ENCODE assay signal across 30 cellular contexts in the genomic region with DNA sequence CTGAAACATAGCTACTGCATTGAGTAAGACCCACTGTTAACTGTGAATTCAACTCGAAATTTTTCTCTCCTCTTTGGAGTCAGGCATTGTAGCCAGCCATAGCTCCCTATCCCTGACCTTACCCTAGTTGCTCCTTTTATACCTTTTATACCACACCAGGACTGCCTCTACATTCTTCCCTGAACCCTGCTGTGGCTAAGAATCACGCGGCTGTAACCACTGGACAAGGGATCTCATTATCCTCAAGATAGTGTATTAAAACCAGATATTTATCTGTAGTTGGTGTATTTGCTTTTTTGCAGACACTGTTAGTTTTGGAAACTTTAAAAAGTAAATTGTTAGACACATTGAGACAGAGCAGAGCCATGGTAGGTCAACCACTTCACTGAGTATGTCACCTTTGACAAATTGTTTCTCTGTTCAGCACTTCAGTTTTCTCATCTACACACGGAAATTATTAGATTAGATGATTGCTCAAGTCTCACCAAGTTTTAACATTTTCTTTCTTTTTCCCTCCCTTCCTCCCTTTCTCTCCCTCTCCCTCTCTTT.
"Had no signal": no experiment of that assay in that cellular context is flagged by ENCODE, and none has a peak within 500 bp of the region (broad histone marks: within the 10 kb centered on the region; RNA-seq: fewer than 3 reads in every experiment).

No MANE protein-coding gene starts in this region.

- H3K27ac ChIP-seq: ascending aorta, breast epithelium, dorsolateral prefrontal cortex, esophagus squamous epithelium, left ventricle myocardium inferior, neural progenitor cell, sigmoid colon, transverse colon, WERI-Rb-1 had no signal

- H3K36me3 Mint-ChIP-seq: mesothelial cell of epicardium; neural progenitor cell; stimulated activated naive B cell treated with anti-CD40 and anti-IgM and Interleukin-4, amounts not matched to agents 10 μg/mL and 1 μg/mL and 100 μg/mL, for 72 hours had no signal

- H3K4me3 Mint-ChIP-seq: activated CD8-positive, alpha-beta T cell treated with anti-CD3 and anti-CD28 coated beads, Interleukin-2, amount 10 ng/mL, durations not matched to agents 7 days and 5 days; activated naive CD4-positive, alpha-beta T cell treated with anti-CD3 and anti-CD28 coated beads, Interleukin-2, amount 50 U/mL, for 24 hours; activated T-helper 1 cell treated with anti-CD3 and anti-CD28 coated beads, Interleukin-12 subunit alpha, Interleukin-12 subunit beta, Interleukin-2, Interleukin-4 antibody, amounts not matched to agents 30 ng/mL and 10 ng/mL and 1 ng/mL, durations not matched to agents 14 hours and 24 hours and 36 hours; central memory CD8-positive, alpha-beta T cell; effector memory CD8-positive, alpha-beta T cell; mesothelial cell of epicardium; naive thymus-derived CD8-positive, alpha-beta T cell; neural progenitor cell; stimulated activated naive B cell treated with anti-CD40 and anti-IgM and Interleukin-4, amounts not matched to agents 10 μg/mL and 1 μg/mL and 100 μg/mL, for 72 hours; T-helper 2 cell treated with Interferon-gamma antibody and Interleukin-4, amounts not matched to agents 5 μg/mL and 100 μg/mL, for 36 hours had no signal

- H3K4me1 ChIP-seq: ascending aorta, breast epithelium, esophagus squamous epithelium, left ventricle myocardium inferior, sigmoid colon, transverse colon had no signal

- ATAC-seq: activated CD8-positive, alpha-beta T cell treated with anti-CD3 and anti-CD28 coated beads, Interleukin-2, amount 10 ng/mL, durations not matched to agents 7 days and 5 days; effector memory CD8-positive, alpha-beta T cell; naive thymus-derived CD8-positive, alpha-beta T cell; stimulated activated naive B cell treated with anti-CD40 and anti-IgM and Interleukin-4, amounts not matched to agents 10 μg/mL and 1 μg/mL and 100 μg/mL, for 72 hours had no signal

- H3K27ac Mint-ChIP-seq: activated CD8-positive, alpha-beta T cell treated with anti-CD3 and anti-CD28 coated beads, Interleukin-2, amount 10 ng/mL, durations not matched to agents 7 days and 5 days; activated naive CD4-positive, alpha-beta T cell treated with anti-CD3 and anti-CD28 coated beads, Interleukin-2, amount 50 U/mL, for 24 hours; activated T-helper 1 cell treated with anti-CD3 and anti-CD28 coated beads, Interleukin-12 subunit alpha, Interleukin-12 subunit beta, Interleukin-2, Interleukin-4 antibody, amounts not matched to agents 30 ng/mL and 10 ng/mL and 1 ng/mL, durations not matched to agents 14 hours and 24 hours and 36 hours; effector memory CD8-positive, alpha-beta T cell; mesothelial cell of epicardium; naive thymus-derived CD8-positive, alpha-beta T cell; stimulated activated naive B cell treated with anti-CD40 and anti-IgM and Interleukin-4, amounts not matched to agents 10 μg/mL and 1 μg/mL and 100 μg/mL, for 72 hours; T-helper 2 cell treated with Interferon-gamma antibody and Interleukin-4, amounts not matched to agents 5 μg/mL and 100 μg/mL, for 36 hours had no signal

- FAIRE-seq: colon, TTC549 had no signal

- H3K9me3 Mint-ChIP-seq: activated naive CD4-positive, alpha-beta T cell treated with anti-CD3 and anti-CD28 coated beads, Interleukin-2, amount 50 U/mL, for 24 hours; activated T-helper 1 cell treated with anti-CD3 and anti-CD28 coated beads, Interleukin-12 subunit alpha, Interleukin-12 subunit beta, Interleukin-2, Interleukin-4 antibody, amounts not matched to agents 30 ng/mL and 10 ng/mL and 1 ng/mL, durations not matched to agents 14 hours and 24 hours and 36 hours; central memory CD8-positive, alpha-beta T cell; effector memory CD8-positive, alpha-beta T cell; mesothelial cell of epicardium; neural progenitor cell; T-helper 2 cell treated with Interferon-gamma antibody and Interleukin-4, amounts not matched to agents 5 μg/mL and 100 μg/mL, for 36 hours had no signal

- H2AFZ ChIP-seq: neural progenitor cell had no signal

- H3K9me3 ChIP-seq: ascending aorta, esophagus squamous epithelium, sigmoid colon, transverse colon had no signal

- H3K36me3 ChIP-seq: ascending aorta, breast epithelium, esophagus squamous epithelium, left ventricle myocardium inferior, neural progenitor cell, sigmoid colon, transverse colon, WERI-Rb-1 had no signal

- H3K4me2 ChIP-seq: neural progenitor cell, smooth muscle cell had no signal

- H3K9ac ChIP-seq: neural progenitor cell had no signal

- H3K4me3 ChIP-seq: ascending aorta, breast epithelium, dorsolateral prefrontal cortex, esophagus squamous epithelium, left ventricle myocardium inferior, neural progenitor cell, sigmoid colon, smooth muscle cell, transverse colon had no signal

- H3K4me1 Mint-ChIP-seq: activated naive CD4-positive, alpha-beta T cell treated with anti-CD3 and anti-CD28 coated beads, Interleukin-2, amount 50 U/mL, for 24 hours; central memory CD8-positive, alpha-beta T cell; mesothelial cell of epicardium; naive thymus-derived CD8-positive, alpha-beta T cell; stimulated activated naive B cell treated with anti-CD40 and anti-IgM and Interleukin-4, amounts not matched to agents 10 μg/mL and 1 μg/mL and 100 μg/mL, for 72 hours had no signal

- H3K27me3 ChIP-seq: ascending aorta, breast epithelium, neural progenitor cell, sigmoid colon, transverse colon had no signal

- DNase-seq: activated CD4-positive, alpha-beta T cell treated with anti-CD3 and anti-CD28 coated beads, Interleukin-2, amount 50 U/mL, for 1 hour; activated CD4-positive, CD25-positive, alpha-beta regulatory T cell treated with anti-CD3 and anti-CD28 coated beads, Interleukin-2, amount 50 U/mL, for 72 hours; activated CD8-positive, alpha-beta T cell treated with anti-CD3 and anti-CD28 coated beads, Interleukin-2, amount 10 ng/mL, durations not matched to agents 7 days and 5 days; activated gamma-delta T cell; dorsolateral prefrontal cortex; effector memory CD8-positive, alpha-beta T cell; esophagus squamous epithelium; foreskin melanocyte; glutamatergic neuron; hippocampal formation; left ventricle myocardium inferior; naive thymus-derived CD8-positive, alpha-beta T cell; posterior cingulate gyrus; sigmoid colon; stimulated activated CD4-positive, alpha-beta T cell treated with anti-CD3 and anti-CD28 coated beads, Interleukin-2, amount 100 ng/mL, for 48 hours; stimulated activated CD8-positive, alpha-beta memory T cell treated with anti-CD3 and anti-CD28 coated beads, Interleukin-4, amount 100 ng/mL, for 48 hours; stimulated activated naive B cell treated with anti-CD40 and anti-IgM and Interleukin-4, amounts not matched to agents 10 μg/mL and 1 μg/mL and 100 μg/mL, for 72 hours; transverse colon; WERI-Rb-1 had no signal
